1 cellular context compared by ENCODE assay signal in the genomic region with DNA sequence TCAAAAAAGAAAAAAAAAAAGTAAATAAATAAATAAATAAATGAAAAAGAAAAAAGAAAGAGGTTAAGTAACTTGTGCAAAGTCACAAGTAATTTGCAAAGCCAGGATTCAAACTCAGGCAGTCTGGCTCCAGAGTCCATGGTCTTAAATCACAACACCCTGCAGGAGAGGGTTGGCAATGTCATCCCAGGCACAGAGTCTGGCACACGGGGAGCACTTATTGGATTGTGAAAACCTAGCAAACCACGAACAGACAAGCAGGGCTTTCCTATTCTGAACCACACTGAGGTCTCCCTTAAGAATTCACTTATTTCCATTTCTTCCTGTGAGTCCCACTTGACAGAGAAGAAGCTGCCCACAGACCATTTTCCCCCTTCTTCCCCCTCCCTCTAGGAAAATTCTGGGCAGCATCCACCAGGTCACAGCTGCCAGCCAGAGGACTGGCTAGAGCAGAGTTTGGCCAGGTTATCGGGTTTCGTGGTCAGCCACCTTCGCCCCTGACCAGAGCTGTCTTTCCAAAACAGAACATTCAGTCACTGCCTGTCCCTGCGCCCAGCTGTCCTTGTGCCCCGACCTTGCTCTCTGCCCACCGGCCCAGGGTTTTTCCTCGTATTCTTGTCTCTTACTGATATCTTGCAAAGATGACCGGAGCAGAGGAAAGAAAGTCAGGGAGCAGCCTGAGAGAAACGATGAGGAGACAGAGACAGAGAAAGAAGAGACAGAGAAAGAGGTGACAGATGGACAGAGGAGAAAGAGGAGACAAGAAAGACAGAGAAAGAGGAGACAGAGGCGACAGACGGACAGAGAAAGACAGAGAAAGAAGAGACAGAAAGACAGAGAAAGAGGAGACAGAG.
TF ChIP-seq lines count a peak whose summit lies in the region.

No MANE protein-coding gene starts in this region.

TF ChIP-seq in HepG2, 621 proteins besides CTCF, POLR2A, EP300 and RAD21 (continued from another document and continues in another):
- TF ChIP-seq KLF16 (CRISPR knock-in tag; IDR thresholded peaks at IDR 0.05) (no peak), HDAC2 (CRISPR knock-in tag; IDR thresholded peaks at IDR 0.05) (no peak; the same call in 1 of the 2 replicates), GLI4 (CRISPR knock-in tag; IDR thresholded peaks at IDR 0.05; ENCODE audit: borderline replicate concordance) (no peak), NFIC (IDR thresholded peaks at IDR 0.05; ENCODE audit: low read length) (no peak), ATF7 (IDR thresholded peaks at IDR 0.05) (no peak), ATF7 (CRISPR knock-in tag; IDR thresholded peaks at IDR 0.05) (0 out of 2 replicates have a peak, but pooled peaks have one; percentile 30), ZBTB42 (CRISPR knock-in tag; IDR thresholded peaks at IDR 0.05) (no peak), SYNCRIP (IDR thresholded peaks at IDR 0.05; ENCODE audit: insufficient read depth, low read depth, low read length) (no peak), ZNF567 (CRISPR knock-in tag; IDR thresholded peaks at IDR 0.05; ENCODE audit: borderline replicate concordance) (no peak), YEATS4 (CRISPR knock-in tag; IDR thresholded peaks at IDR 0.05; ENCODE audit: borderline replicate concordance) (no peak), ZNF441 (CRISPR knock-in tag; IDR thresholded peaks at IDR 0.05; ENCODE audit: borderline replicate concordance) (no peak), SALL1 (CRISPR knock-in tag; IDR thresholded peaks at IDR 0.05) (peak; percentile 56; the same call in 1 of the 2 replicates), AKAP8 (CRISPR knock-in tag; IDR thresholded peaks at IDR 0.05) (0 out of 2 replicates have a peak, but pooled peaks have one; percentile 19), KDM5B (CRISPR knock-in tag; IDR thresholded peaks at IDR 0.05; ENCODE audit: borderline replicate concordance) (no peak; the same call in 1 of the 2 replicates), KDM1A (CRISPR knock-in tag; IDR thresholded peaks at IDR 0.05) (no peak), MXD4 (CRISPR knock-in tag; IDR thresholded peaks at IDR 0.05) (no peak), ZNF44 (CRISPR knock-in tag; IDR thresholded peaks at IDR 0.05) (no peak)
- TF ChIP-seq, protein P1, sequence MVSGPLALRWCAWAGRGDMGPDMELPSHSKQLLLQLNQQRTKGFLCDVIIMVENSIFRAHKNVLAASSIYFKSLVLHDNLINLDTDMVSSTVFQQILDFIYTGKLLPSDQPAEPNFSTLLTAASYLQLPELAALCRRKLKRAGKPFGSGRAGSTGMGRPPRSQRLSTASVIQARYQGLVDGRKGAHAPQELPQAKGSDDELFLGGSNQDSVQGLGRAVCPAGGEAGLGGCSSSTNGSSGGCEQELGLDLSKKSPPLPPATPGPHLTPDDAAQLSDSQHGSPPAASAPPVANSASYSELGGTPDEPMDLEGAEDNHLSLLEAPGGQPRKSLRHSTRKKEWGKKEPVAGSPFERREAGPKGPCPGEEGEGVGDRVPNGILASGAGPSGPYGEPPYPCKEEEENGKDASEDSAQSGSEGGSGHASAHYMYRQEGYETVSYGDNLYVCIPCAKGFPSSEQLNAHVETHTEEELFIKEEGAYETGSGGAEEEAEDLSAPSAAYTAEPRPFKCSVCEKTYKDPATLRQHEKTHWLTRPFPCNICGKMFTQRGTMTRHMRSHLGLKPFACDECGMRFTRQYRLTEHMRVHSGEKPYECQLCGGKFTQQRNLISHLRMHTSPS (CRISPR knock-in tag; IDR thresholded peaks at IDR 0.05; ENCODE audit: low read depth), result peak; percentile 88
- TF ChIP-seq, protein P2, sequence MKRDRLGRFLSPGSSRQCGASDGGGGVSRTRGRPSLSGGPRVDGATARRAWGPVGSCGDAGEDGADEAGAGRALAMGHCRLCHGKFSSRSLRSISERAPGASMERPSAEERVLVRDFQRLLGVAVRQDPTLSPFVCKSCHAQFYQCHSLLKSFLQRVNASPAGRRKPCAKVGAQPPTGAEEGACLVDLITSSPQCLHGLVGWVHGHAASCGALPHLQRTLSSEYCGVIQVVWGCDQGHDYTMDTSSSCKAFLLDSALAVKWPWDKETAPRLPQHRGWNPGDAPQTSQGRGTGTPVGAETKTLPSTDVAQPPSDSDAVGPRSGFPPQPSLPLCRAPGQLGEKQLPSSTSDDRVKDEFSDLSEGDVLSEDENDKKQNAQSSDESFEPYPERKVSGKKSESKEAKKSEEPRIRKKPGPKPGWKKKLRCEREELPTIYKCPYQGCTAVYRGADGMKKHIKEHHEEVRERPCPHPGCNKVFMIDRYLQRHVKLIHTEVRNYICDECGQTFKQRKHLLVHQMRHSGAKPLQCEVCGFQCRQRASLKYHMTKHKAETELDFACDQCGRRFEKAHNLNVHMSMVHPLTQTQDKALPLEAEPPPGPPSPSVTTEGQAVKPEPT (CRISPR knock-in tag; IDR thresholded peaks at IDR 0.05; ENCODE audit: low read depth), result no peak
- TF ChIP-seq, protein P3, sequence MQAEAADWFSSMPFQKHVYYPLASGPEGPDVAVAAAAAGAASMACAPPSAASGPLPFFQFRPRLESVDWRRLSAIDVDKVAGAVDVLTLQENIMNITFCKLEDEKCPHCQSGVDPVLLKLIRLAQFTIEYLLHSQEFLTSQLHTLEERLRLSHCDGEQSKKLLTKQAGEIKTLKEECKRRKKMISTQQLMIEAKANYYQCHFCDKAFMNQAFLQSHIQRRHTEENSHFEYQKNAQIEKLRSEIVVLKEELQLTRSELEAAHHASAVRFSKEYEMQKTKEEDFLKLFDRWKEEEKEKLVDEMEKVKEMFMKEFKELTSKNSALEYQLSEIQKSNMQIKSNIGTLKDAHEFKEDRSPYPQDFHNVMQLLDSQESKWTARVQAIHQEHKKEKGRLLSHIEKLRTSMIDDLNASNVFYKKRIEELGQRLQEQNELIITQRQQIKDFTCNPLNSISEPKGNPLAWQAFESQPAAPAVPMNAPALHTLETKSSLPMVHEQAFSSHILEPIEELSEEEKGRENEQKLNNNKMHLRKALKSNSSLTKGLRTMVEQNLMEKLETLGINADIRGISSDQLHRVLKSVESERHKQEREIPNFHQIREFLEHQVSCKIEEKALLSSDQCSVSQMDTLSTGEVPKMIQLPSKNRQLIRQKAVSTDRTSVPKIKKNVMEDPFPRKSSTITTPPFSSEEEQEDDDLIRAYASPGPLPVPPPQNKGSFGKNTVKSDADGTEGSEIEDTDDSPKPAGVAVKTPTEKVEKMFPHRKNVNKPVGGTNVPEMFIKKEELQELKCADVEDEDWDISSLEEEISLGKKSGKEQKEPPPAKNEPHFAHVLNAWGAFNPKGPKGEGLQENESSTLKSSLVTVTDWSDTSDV (CRISPR knock-in tag; IDR thresholded peaks at IDR 0.05), result 0 out of 2 replicates have a peak, but pooled peaks have one; percentile 15
- TF ChIP-seq, protein P4, sequence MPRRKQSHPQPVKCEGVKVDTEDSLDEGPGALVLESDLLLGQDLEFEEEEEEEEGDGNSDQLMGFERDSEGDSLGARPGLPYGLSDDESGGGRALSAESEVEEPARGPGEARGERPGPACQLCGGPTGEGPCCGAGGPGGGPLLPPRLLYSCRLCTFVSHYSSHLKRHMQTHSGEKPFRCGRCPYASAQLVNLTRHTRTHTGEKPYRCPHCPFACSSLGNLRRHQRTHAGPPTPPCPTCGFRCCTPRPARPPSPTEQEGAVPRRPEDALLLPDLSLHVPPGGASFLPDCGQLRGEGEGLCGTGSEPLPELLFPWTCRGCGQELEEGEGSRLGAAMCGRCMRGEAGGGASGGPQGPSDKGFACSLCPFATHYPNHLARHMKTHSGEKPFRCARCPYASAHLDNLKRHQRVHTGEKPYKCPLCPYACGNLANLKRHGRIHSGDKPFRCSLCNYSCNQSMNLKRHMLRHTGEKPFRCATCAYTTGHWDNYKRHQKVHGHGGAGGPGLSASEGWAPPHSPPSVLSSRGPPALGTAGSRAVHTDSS (CRISPR knock-in tag; conservative IDR thresholded peaks at IDR 0.05), result no peak
- TF ChIP-seq, protein P5, sequence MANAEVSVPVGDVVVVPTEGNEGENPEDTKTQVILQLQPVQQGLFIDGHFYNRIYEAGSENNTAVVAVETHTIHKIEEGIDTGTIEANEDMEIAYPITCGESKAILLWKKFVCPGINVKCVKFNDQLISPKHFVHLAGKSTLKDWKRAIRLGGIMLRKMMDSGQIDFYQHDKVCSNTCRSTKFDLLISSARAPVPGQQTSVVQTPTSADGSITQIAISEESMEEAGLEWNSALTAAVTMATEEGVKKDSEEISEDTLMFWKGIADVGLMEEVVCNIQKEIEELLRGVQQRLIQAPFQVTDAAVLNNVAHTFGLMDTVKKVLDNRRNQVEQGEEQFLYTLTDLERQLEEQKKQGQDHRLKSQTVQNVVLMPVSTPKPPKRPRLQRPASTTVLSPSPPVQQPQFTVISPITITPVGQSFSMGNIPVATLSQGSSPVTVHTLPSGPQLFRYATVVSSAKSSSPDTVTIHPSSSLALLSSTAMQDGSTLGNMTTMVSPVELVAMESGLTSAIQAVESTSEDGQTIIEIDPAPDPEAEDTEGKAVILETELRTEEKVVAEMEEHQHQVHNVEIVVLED (CRISPR knock-in tag; IDR thresholded peaks at IDR 0.05; ENCODE audit: borderline replicate concordance), result no peak
- TF ChIP-seq, protein P6, sequence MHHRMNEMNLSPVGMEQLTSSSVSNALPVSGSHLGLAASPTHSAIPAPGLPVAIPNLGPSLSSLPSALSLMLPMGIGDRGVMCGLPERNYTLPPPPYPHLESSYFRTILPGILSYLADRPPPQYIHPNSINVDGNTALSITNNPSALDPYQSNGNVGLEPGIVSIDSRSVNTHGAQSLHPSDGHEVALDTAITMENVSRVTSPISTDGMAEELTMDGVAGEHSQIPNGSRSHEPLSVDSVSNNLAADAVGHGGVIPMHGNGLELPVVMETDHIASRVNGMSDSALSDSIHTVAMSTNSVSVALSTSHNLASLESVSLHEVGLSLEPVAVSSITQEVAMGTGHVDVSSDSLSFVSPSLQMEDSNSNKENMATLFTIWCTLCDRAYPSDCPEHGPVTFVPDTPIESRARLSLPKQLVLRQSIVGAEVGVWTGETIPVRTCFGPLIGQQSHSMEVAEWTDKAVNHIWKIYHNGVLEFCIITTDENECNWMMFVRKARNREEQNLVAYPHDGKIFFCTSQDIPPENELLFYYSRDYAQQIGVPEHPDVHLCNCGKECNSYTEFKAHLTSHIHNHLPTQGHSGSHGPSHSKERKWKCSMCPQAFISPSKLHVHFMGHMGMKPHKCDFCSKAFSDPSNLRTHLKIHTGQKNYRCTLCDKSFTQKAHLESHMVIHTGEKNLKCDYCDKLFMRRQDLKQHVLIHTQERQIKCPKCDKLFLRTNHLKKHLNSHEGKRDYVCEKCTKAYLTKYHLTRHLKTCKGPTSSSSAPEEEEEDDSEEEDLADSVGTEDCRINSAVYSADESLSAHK (CRISPR knock-in tag; IDR thresholded peaks at IDR 0.05; ENCODE audit: borderline replicate concordance), result no peak
- TF ChIP-seq, protein P7, sequence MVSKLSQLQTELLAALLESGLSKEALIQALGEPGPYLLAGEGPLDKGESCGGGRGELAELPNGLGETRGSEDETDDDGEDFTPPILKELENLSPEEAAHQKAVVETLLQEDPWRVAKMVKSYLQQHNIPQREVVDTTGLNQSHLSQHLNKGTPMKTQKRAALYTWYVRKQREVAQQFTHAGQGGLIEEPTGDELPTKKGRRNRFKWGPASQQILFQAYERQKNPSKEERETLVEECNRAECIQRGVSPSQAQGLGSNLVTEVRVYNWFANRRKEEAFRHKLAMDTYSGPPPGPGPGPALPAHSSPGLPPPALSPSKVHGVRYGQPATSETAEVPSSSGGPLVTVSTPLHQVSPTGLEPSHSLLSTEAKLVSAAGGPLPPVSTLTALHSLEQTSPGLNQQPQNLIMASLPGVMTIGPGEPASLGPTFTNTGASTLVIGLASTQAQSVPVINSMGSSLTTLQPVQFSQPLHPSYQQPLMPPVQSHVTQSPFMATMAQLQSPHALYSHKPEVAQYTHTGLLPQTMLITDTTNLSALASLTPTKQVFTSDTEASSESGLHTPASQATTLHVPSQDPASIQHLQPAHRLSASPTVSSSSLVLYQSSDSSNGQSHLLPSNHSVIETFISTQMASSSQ (IDR thresholded peaks at IDR 0.05; ENCODE audit: low read depth), result no peak
- TF ChIP-seq, protein P7 (CRISPR knock-in tag; IDR thresholded peaks at IDR 0.05; ENCODE audit: borderline replicate concordance), result peak; percentile 23; the same call in 1 of the 2 replicates
- TF ChIP-seq, protein P8, sequence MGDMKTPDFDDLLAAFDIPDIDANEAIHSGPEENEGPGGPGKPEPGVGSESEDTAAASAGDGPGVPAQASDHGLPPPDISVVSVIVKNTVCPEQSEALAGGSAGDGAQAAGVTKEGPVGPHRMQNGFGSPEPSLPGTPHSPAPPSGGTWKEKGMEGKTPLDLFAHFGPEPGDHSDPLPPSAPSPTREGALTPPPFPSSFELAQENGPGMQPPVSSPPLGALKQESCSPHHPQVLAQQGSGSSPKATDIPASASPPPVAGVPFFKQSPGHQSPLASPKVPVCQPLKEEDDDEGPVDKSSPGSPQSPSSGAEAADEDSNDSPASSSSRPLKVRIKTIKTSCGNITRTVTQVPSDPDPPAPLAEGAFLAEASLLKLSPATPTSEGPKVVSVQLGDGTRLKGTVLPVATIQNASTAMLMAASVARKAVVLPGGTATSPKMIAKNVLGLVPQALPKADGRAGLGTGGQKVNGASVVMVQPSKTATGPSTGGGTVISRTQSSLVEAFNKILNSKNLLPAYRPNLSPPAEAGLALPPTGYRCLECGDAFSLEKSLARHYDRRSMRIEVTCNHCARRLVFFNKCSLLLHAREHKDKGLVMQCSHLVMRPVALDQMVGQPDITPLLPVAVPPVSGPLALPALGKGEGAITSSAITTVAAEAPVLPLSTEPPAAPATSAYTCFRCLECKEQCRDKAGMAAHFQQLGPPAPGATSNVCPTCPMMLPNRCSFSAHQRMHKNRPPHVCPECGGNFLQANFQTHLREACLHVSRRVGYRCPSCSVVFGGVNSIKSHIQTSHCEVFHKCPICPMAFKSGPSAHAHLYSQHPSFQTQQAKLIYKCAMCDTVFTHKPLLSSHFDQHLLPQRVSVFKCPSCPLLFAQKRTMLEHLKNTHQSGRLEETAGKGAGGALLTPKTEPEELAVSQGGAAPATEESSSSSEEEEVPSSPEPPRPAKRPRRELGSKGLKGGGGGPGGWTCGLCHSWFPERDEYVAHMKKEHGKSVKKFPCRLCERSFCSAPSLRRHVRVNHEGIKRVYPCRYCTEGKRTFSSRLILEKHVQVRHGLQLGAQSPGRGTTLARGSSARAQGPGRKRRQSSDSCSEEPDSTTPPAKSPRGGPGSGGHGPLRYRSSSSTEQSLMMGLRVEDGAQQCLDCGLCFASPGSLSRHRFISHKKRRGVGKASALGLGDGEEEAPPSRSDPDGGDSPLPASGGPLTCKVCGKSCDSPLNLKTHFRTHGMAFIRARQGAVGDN (CRISPR knock-in tag; IDR thresholded peaks at IDR 0.05), result peak; percentile 69
